1 cellular context compared by ENCODE assay signal in genomic region chr10:12501851-12502525, GRCh38.
TF ChIP-seq lines count a peak whose summit lies in the region.

No MANE protein-coding gene starts in this region.

TF ChIP-seq in HCT116, 20 proteins besides CTCF, POLR2A, EP300 and RAD21 (continued from another document):
- no peak for TF ChIP-seq ZBTB33 (IDR thresholded peaks at IDR 0.05; ENCODE audit: extremely low read depth, insufficient replicate concordance, low read length)
- no peak for TF ChIP-seq ELF1 (IDR thresholded peaks at IDR 0.05; ENCODE audit: borderline replicate concordance, low read depth)
- TF ChIP-seq FOSL1 (IDR thresholded peaks at IDR 0.05; ENCODE audit: low read depth), result no peak
- TF ChIP-seq SP1 (IDR thresholded peaks at IDR 0.05; ENCODE audit: low read depth), result no peak
- TF ChIP-seq SRF (IDR thresholded peaks at IDR 0.05; ENCODE audit: low read depth), result no peak
- no peak for TF ChIP-seq JUND (IDR thresholded peaks at IDR 0.05)
- no peak for TF ChIP-seq EZH2phosphoT487 (IDR thresholded peaks at IDR 0.05; ENCODE audit: borderline replicate concordance)
- TF ChIP-seq YY1 (IDR thresholded peaks at IDR 0.05; ENCODE audit: extremely low read depth, insufficient replicate concordance, low read depth, low read length), result no peak
TF ChIP-seq in HCT116: peak in this region for 0.
